8 cellular contexts compared by ENCODE assay signal in the genomic region with DNA sequence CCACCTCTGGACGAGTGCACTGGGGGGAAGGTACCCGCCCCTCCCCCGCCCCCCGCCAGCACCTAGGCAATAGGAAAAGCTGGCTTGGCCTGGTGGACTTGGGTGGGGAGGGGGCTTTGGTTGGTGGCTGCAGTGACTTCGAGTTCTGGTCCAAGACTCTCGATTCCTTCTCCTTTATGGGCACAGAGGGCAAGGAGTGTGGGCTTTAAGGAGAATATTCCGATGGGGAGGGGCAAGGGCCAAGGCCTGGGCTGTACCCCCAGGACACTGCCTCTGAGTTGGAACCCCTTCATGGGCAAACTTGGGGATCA. TPM values are rescaled to one million over a fixed set of nuclear protein-coding genes. Genes with fewer than 3 reads are reported as not detected.
A peak's percentile ranks its signal among the peaks of the same experiment; 100 is the strongest.
DNase-seq lines count a peak whose midpoint lies in the region; ATAC-seq, FAIRE-seq and TF ChIP-seq lines count a peak whose summit lies in the region.

No MANE protein-coding gene starts in this region.

- no peak for TF ChIP-seq CTCF in GM12865 (IDR thresholded peaks at IDR 0.05; ENCODE audit: insufficient read depth, low read depth, low read length, missing control alignments)
- no peak for TF ChIP-seq CTCF in RWPE2 (IDR thresholded peaks at IDR 0.05; ENCODE audit: poor library complexity, severe bottlenecking)
- no peak for TF ChIP-seq CTCF in foreskin fibroblast (IDR thresholded peaks at IDR 0.05; ENCODE audit: low read depth, low read length)
- TF ChIP-seq CTCF in psoas muscle (IDR thresholded peaks at IDR 0.05) = no peak
- no peak for TF ChIP-seq CTCF in D721Med (IDR thresholded peaks at IDR 0.05; ENCODE audit: insufficient read depth, missing control alignments)

- H3K36me3 ChIP-seq in RWPE2 (ENCODE audit: low read depth) = peaks cover 34% of the 10 kb centered on the region
- no peaks in the 10 kb centered on the region for H3K36me3 ChIP-seq in psoas muscle (ENCODE audit: insufficient read depth in 1 of 2, low read depth in 1 of 2)

- H3K27me3 ChIP-seq in RWPE2 (ENCODE audit: insufficient read depth, poor library complexity, severe bottlenecking) (no peaks in the 10 kb centered on the region), psoas muscle (ENCODE audit: insufficient read depth in 3 of 3, low read length in 2 of 3) (no peaks in the 10 kb centered on the region)

- H3K27ac ChIP-seq in RWPE2 (ENCODE audit: poor library complexity, severe bottlenecking) = peak overlapping the region; percentile 92
- peak overlapping the region; percentile 83 for H3K27ac ChIP-seq in psoas muscle

- intact Hi-C loops in psoas muscle (cut with DNase I) = loop anchor here in 1 of 2 donors (5.0 kb wide), 1 partner anchor 46 kb away; no protein-coding TSS in a partner anchor

- 2 to 5% (median 3%) methylated on average over 7 of the region's 7 CpGs for WGBS in psoas muscle, 3 donors

- DNase-seq in GM12865 (ENCODE audit: low read depth) (no peak), RWPE2 (ENCODE audit: low spot score) (no peak), foreskin fibroblast (no peak), psoas muscle (no peak), cerebellum (ENCODE audit: low spot score) (no peak), HUDEP-2 (lab: John Stamatoyannopoulos, UW; ENCODE audit: unreplicated experiment in 76 of 76) (no peak), D721Med (ENCODE audit: insufficient read length, low spot score) (no peak), NK-92 (lab: John Stamatoyannopoulos, UW; ENCODE audit: unreplicated experiment) (no peak)

- H3K4me3 ChIP-seq in GM12865 (ENCODE audit: low read depth, low read length) (peak overlapping the region; percentile 82), RWPE2 (ENCODE audit: severe bottlenecking) (peak overlapping the region; percentile 68), foreskin fibroblast (ENCODE audit: low read depth in 1 of 2, low read length in 2 of 2) (peak overlapping the region; percentile 49 to 77), psoas muscle (peak overlapping the region; percentile 86)

- no peak for FAIRE-seq in D721Med (lab: Jason Lieb, UNC)

- ATAC-seq in RWPE2 (ENCODE audit: low read depth) = no peak; the same call in 2 of the 3 replicates
- no peak for ATAC-seq in psoas muscle

- peaks cover 53% of the 10 kb centered on the region for H3K4me1 ChIP-seq in RWPE2 (ENCODE audit: insufficient read depth, poor library complexity, severe bottlenecking)
- peaks cover 43% of the 10 kb centered on the region for H3K4me1 ChIP-seq in psoas muscle

- no peaks in the 10 kb centered on the region for H3K9me3 ChIP-seq in RWPE2 (ENCODE audit: severe bottlenecking)
- H3K9me3 ChIP-seq in psoas muscle = no peaks in the 10 kb centered on the region

RNA-seq across cellular contexts. Expression of gene ACSF2, which starts 0.4 kb away (rescaled TPM):
- total RNA-seq in psoas muscle (10 to 100 TPM; 14.4 to 72.3 (median 44.7) TPM), cerebellum (7.2 TPM)
- 10 to 100 TPM; 17.0 to 69.7 (median 19.6) TPM for polyA plus RNA-seq in psoas muscle

RNA-seq across cellular contexts. Expression of gene LRRC59, which starts 29.1 kb away (rescaled TPM):
- 10 to 100 TPM; 15.9 to 53.9 (median 44.7) TPM for total RNA-seq in psoas muscle
- 100 to 1,000 TPM in 1 of 3 donors, 10 to 100 TPM in 2; 40.8 to 122 (median 90.2) TPM for polyA plus RNA-seq in psoas muscle
- total RNA-seq in cerebellum = 35.9 TPM

RNA-seq across cellular contexts. Expression of gene CHAD, which starts 42.3 kb away (rescaled TPM):
- under 1 TPM in 3 of 4 donors, not detected in 1; 0.32 to 0.76 (median 0.44) TPM for total RNA-seq in psoas muscle
- under 1 TPM in 2 of 3 donors, not detected in 1; 0.09 to 0.42 TPM for polyA plus RNA-seq in psoas muscle
- total RNA-seq in cerebellum = not detected

RNA-seq across cellular contexts. Expression of gene RSAD1, which starts 52.2 kb away (rescaled TPM):
- total RNA-seq in psoas muscle = 10 to 100 TPM; 44.1 to 60.4 (median 50.0) TPM
- 10 to 100 TPM; 34.3 to 63.2 (median 52.4) TPM for polyA plus RNA-seq in psoas muscle
- total RNA-seq in cerebellum = 19.0 TPM

RNA-seq across cellular contexts. Expression of gene EME1, which starts 53.4 kb away (rescaled TPM):
- total RNA-seq in psoas muscle = under 1 TPM in 2 of 4 donors, not detected in 2; 0.15 to 0.32 TPM
- under 1 TPM; 0.06 to 0.39 (median 0.29) TPM for polyA plus RNA-seq in psoas muscle
- total RNA-seq in cerebellum = 4.7 TPM
